11 cellular contexts compared by ENCODE assay signal in genomic region chr2:63047193-63047533, GRCh38. TPM values are rescaled to one million over a fixed set of nuclear protein-coding genes. Genes with fewer than 3 reads are reported as not detected.
DNase-seq lines count a peak whose midpoint lies in the region; ATAC-seq, FAIRE-seq and TF ChIP-seq lines count a peak whose summit lies in the region.
"Had no signal": no experiment of that assay in that cellular context is flagged by ENCODE, and none has a peak within 500 bp of the region (broad histone marks: within the 10 kb centered on the region; RNA-seq: fewer than 3 reads in every experiment).

No MANE protein-coding gene starts in this region.

- peaks cover 33% of the 10 kb centered on the region for H3K79me2 ChIP-seq in astrocyte (ENCODE audit: insufficient read depth, low read length)

- TF ChIP-seq CTCF in left ventricle myocardium inferior (IDR thresholded peaks at IDR 0.05; ENCODE audit: borderline replicate concordance) (no peak), astrocyte (IDR thresholded peaks at IDR 0.05; ENCODE audit: insufficient read depth, low read depth, low read length) (no peak), stomach (IDR thresholded peaks at IDR 0.05) (no peak)

- no peak for TF ChIP-seq POLR2A in stomach (IDR thresholded peaks at IDR 0.05)

- H3K4me1 ChIP-seq in left ventricle myocardium inferior (peaks cover 46% of the 10 kb centered on the region), astrocyte (ENCODE audit: insufficient read depth, low read length) (peaks cover 16% of the 10 kb centered on the region), stomach (peaks cover 44 to 50% (median 48%) of the 10 kb centered on the region in 4 donors)

- H3K27me3 Mint-ChIP-seq in astrocyte (ENCODE audit: low read depth, unreplicated experiment) (peaks cover 69% of the 10 kb centered on the region), immature natural killer cell (ENCODE audit: low read depth in 3 of 3) (peaks cover 18 to 27% (median 26%) of the 10 kb centered on the region in 3 donors)
- H3K27me3 Mint-ChIP-seq in activated CD4-positive, alpha-beta memory T cell treated with anti-CD3 and anti-CD28 coated beads for 36 hours = peaks cover 63% of the 10 kb centered on the region

- H3K27ac ChIP-seq in left ventricle myocardium inferior (replicated peaks) (no peak overlapping the region), astrocyte (ENCODE audit: low read depth, low read length) (peak overlapping the region; percentile 34), stomach (no peak overlapping the region)

- H3K4me3 Mint-ChIP-seq in astrocyte (ENCODE audit: unreplicated experiment) = peak overlapping the region; percentile 64
- H3K4me3 Mint-ChIP-seq in immature natural killer cell = peak overlapping the region; percentile 27 to 62 (median 42)
- H3K4me3 Mint-ChIP-seq in activated CD4-positive, alpha-beta memory T cell treated with anti-CD3 and anti-CD28 coated beads for 36 hours = no peak overlapping the region

- POLR2A ChIA-PET in activated CD4-positive, alpha-beta memory T cell treated with anti-CD3 and anti-CD28 coated beads for 36 hours (lab: Charles Lee) = interaction anchor here (0.8 kb wide), 1 partner anchor 10 kb away, joined by 3 read pairs; no protein-coding TSS in a partner anchor

- H3K4me2 ChIP-seq in astrocyte (ENCODE audit: low read length) = peak overlapping the region; percentile 79

- H3K4me3 ChIP-seq in left ventricle myocardium inferior = peak overlapping the region; percentile 48
- peak overlapping the region; percentile 41 for H3K4me3 ChIP-seq in astrocyte (ENCODE audit: insufficient read depth, low read depth, low read length)
- H3K4me3 ChIP-seq in stomach = peak overlapping the region; percentile 12 to 78 (median 25)

- peak overlapping the region; percentile 55 for H3K9ac ChIP-seq in astrocyte (ENCODE audit: low read length)

- ATAC-seq in Right ventricle myocardium superior (ENCODE audit: poor library complexity) = no peak

- H3K27me3 ChIP-seq in left ventricle myocardium inferior (ENCODE audit: low read depth) (peaks cover 100% of the 10 kb centered on the region), astrocyte (ENCODE audit: insufficient read depth, low read length) (peaks cover 46% of the 10 kb centered on the region), stomach (peaks cover 27 to 81% (median 65%) of the 10 kb centered on the region in 3 donors)

- H4K20me1 ChIP-seq in astrocyte (ENCODE audit: insufficient read depth, low read length) = peaks cover 36% of the 10 kb centered on the region

- H3K9me3 ChIP-seq in left ventricle myocardium inferior (replicated peaks) (no peaks in the 10 kb centered on the region), astrocyte (ENCODE audit: insufficient read depth, low read depth, low read length) (no peaks in the 10 kb centered on the region), stomach (peaks cover 0 to 16% (median 7%) of the 10 kb centered on the region in 4 donors)

- H2AFZ ChIP-seq in astrocyte (ENCODE audit: low read depth, low read length) = no peak overlapping the region

- H3K4me1 Mint-ChIP-seq in astrocyte (ENCODE audit: low read depth, unreplicated experiment) = peaks cover 9% of the 10 kb centered on the region
- peaks cover 30 to 40% of the 10 kb centered on the region in 2 donors for H3K4me1 Mint-ChIP-seq in immature natural killer cell
- peaks cover 39% of the 10 kb centered on the region for H3K4me1 Mint-ChIP-seq in activated CD4-positive, alpha-beta memory T cell treated with anti-CD3 and anti-CD28 coated beads for 36 hours (ENCODE audit: low read depth)

- H3K9me3 Mint-ChIP-seq in astrocyte (ENCODE audit: unreplicated experiment) (peaks cover 14% of the 10 kb centered on the region), immature natural killer cell (no peaks in the 10 kb centered on the region)
- H3K9me3 Mint-ChIP-seq in activated CD4-positive, alpha-beta memory T cell treated with anti-CD3 and anti-CD28 coated beads for 36 hours = no peaks in the 10 kb centered on the region

- H3K36me3 Mint-ChIP-seq in astrocyte (ENCODE audit: low read depth, unreplicated experiment) (peaks cover 18% of the 10 kb centered on the region), immature natural killer cell (peaks cover 23 to 26% (median 24%) of the 10 kb centered on the region in 3 donors)
- H3K36me3 Mint-ChIP-seq in activated CD4-positive, alpha-beta memory T cell treated with anti-CD3 and anti-CD28 coated beads for 36 hours = peaks cover 19% of the 10 kb centered on the region

- DNase-seq in left ventricle myocardium inferior = no peak
- no peak for DNase-seq in Right ventricle myocardium superior
- DNase-seq in astrocyte (ENCODE audit: low read depth) = no peak
- DNase-seq in immature natural killer cell = no peak
- no peak for DNase-seq in stomach
- no peak for DNase-seq in activated gamma-delta T cell (lab: John Stamatoyannopoulos, UW)
- DNase-seq in activated CD4-positive, alpha-beta memory T cell treated with anti-CD3 and anti-CD28 coated beads for 36 hours = no peak
- no peak for DNase-seq in effector CD8-positive, alpha-beta T cell (lab: John Stamatoyannopoulos, UW)
- DNase-seq: NCI-H2171, SHP77 had no signal

- H3K36me3 ChIP-seq in left ventricle myocardium inferior = peaks cover 16% of the 10 kb centered on the region
- no peaks in the 10 kb centered on the region for H3K36me3 ChIP-seq in astrocyte (ENCODE audit: insufficient read depth, low read length)
- H3K36me3 ChIP-seq in stomach = peaks cover 0 to 29% (median 20%) of the 10 kb centered on the region in 4 donors

- TF ChIP-seq EP300 in stomach (IDR thresholded peaks at IDR 0.05) = no peak

- CTCF ChIA-PET in activated CD4-positive, alpha-beta memory T cell treated with anti-CD3 and anti-CD28 coated beads for 36 hours (lab: Charles Lee) = interaction anchor here (0.7 kb wide), 1 partner anchor 261 kb away, joined by 3 read pairs; no protein-coding TSS in a partner anchor

- no peak for FAIRE-seq in astrocyte (lab: Jason Lieb, UNC)
- FAIRE-seq: frontal cortex had no signal

- intact Hi-C loops in left ventricle myocardium inferior (cut with micrococcal nuclease) (no loop called here), Right ventricle myocardium superior (cut with DNase I) (no loop called here), stomach (cut with DNase I; ENCODE audit: low total_unique reads) (no loop called here)
- intact Hi-C loops in activated CD4-positive, alpha-beta memory T cell treated with anti-CD3 and anti-CD28 coated beads for 36 hours (cut with micrococcal nuclease) = loop anchor here (5.0 kb wide), 1 partner anchor 260 kb away; no protein-coding TSS in a partner anchor

- H3K27ac Mint-ChIP-seq in astrocyte (ENCODE audit: unreplicated experiment) (peak overlapping the region; percentile 78), immature natural killer cell (no peak overlapping the region)
- H3K27ac Mint-ChIP-seq in activated CD4-positive, alpha-beta memory T cell treated with anti-CD3 and anti-CD28 coated beads for 36 hours = no peak overlapping the region

- WGBS in stomach, 5 donors = 37 to 53% (median 43%) methylated on average over 18 to 19 of the region's 19 CpGs

RNA-seq across cellular contexts. Expression of gene OTX1, which starts 3.5 kb away (rescaled TPM):
- total RNA-seq in left ventricle myocardium inferior = not detected
- total RNA-seq in Right ventricle myocardium superior = not detected
- 0.30 TPM in 1 of 2 replicates, not detected in the other for total RNA-seq in astrocyte
- polyA plus RNA-seq in immature natural killer cell = not detected
- total RNA-seq in stomach = not detected
- polyA plus RNA-seq in stomach = under 1 TPM in 2 of 3 donors, not detected in 1; 0.10 to 0.25 TPM
- not detected for total RNA-seq in activated CD4-positive, alpha-beta memory T cell treated with anti-CD3 and anti-CD28 coated beads for 36 hours
